1 cellular context compared by ENCODE assay signal in genomic region chrX:154546354-154547244, GRCh38.
TF ChIP-seq lines count a peak whose summit lies in the region.

TSS of gene G6PD (minus strand) at chrX:154546846. CDS start at chrX:154546155, 691 bp downstream.

TF ChIP-seq in K562, 482 proteins besides CTCF, POLR2A, EP300 and RAD21 (continued from another document):
- TF ChIP-seq RREB1 (CRISPR knock-in tag; IDR thresholded peaks at IDR 0.05) (no peak), CBX1 (IDR thresholded peaks at IDR 0.05; ENCODE audit: low read depth) (0 out of 2 replicates have a peak, but pooled peaks have one; percentile 52), SRSF9 (IDR thresholded peaks at IDR 0.05; ENCODE audit: borderline replicate concordance, low read depth, low read length) (no peak), ZBTB26 (CRISPR knock-in tag; IDR thresholded peaks at IDR 0.05) (no peak), ZNF609 (CRISPR knock-in tag; IDR thresholded peaks at IDR 0.05; ENCODE audit: borderline replicate concordance) (peak; percentile 49; the same call in 1 of the 2 replicates), ZNF212 (CRISPR knock-in tag; IDR thresholded peaks at IDR 0.05) (no peak), SMARCC2 (IDR thresholded peaks at IDR 0.05; ENCODE audit: low read depth) (no peak), ZNF184 (CRISPR knock-in tag; IDR thresholded peaks at IDR 0.05) (no peak), SNRNP70 (optimal IDR thresholded peaks at IDR 0.05; ENCODE audit: low read depth, low read length) (no peak), PRDM10 (IDR thresholded peaks at IDR 0.05; ENCODE audit: partially characterized antibody) (no peak), TAF15 (IDR thresholded peaks at IDR 0.05; ENCODE audit: low read depth, low read length) (no peak), ZNF23 (CRISPR knock-in tag; IDR thresholded peaks at IDR 0.05) (no peak), BDP1 (IDR thresholded peaks at IDR 0.05; ENCODE audit: insufficient read depth, insufficient read length) (no peak), ZNF764 (CRISPR knock-in tag; IDR thresholded peaks at IDR 0.05; ENCODE audit: low read depth) (no peak), TAL1 (IDR thresholded peaks at IDR 0.05) (no peak), E2F5 (CRISPR knock-in tag; IDR thresholded peaks at IDR 0.05) (no peak), RBBP5 (IDR thresholded peaks at IDR 0.05; ENCODE audit: borderline replicate concordance, insufficient read depth, low read length, poor library complexity, severe bottlenecking) (no peak), GABPA (tag; conservative IDR thresholded peaks at IDR 0.05; ENCODE audit: low read depth) (no peak), PREB (CRISPR knock-in tag; IDR thresholded peaks at IDR 0.05) (no peak), PRPF4 (IDR thresholded peaks at IDR 0.05; ENCODE audit: insufficient read depth, low read depth, low read length, poor library complexity, severe bottlenecking) (no peak), HMG20B (CRISPR knock-in tag; IDR thresholded peaks at IDR 0.05) (no peak), SP1 (CRISPR knock-in tag; IDR thresholded peaks at IDR 0.05) (no peak), ZNF282 (CRISPR knock-in tag; IDR thresholded peaks at IDR 0.05) (no peak), HDAC8 (tag; IDR thresholded peaks at IDR 0.05) (no peak), ATF4 (CRISPR knock-in tag; IDR thresholded peaks at IDR 0.05) (no peak)
TF ChIP-seq in K562: peak in this region for 42.
